Comparison of ENCODE assay signal across 10 cellular contexts in genomic region chr5:38466444-38467189, GRCh38.
DNase-seq lines count a peak whose midpoint lies in the region; ATAC-seq and TF ChIP-seq lines count a peak whose summit lies in the region.
"Had no signal": no experiment of that assay in that cellular context is flagged by ENCODE, and none has a peak within 500 bp of the region (broad histone marks: within the 10 kb centered on the region; RNA-seq: fewer than 3 reads in every experiment).

No MANE protein-coding gene starts in this region.

- ATAC-seq in mucosa of descending colon, result peak; percentile 20
- ATAC-seq in activated naive CD8-positive, alpha-beta T cell treated with anti-CD3 and anti-CD28 coated beads, Interleukin-2, amount 50 U/mL, for 24 hours, result no peak

- WGBS in esophagus, 2 donors, result 55 to 58% methylated on average over 23 of the region's 23 CpGs
- 58 to 85% methylated on average over 8 to 18 of the region's 23 CpGs for WGBS in thyroid gland, 2 donors

- peaks cover 50% of the 10 kb centered on the region for H3K27me3 Mint-ChIP-seq in activated naive CD8-positive, alpha-beta T cell treated with anti-CD3 and anti-CD28 coated beads, Interleukin-2, amount 50 U/mL, for 24 hours

- DNase-seq in Peyer's patch (peak in 2 of 3 donors; percentile 23 to 62), mucosa of descending colon (peak; percentile 46 to 72 (median 52)), thyroid gland (peak; percentile 34 to 55), KBM-7 (no peak), A673 (ENCODE audit: low spot score) (no peak)
- DNase-seq in activated naive CD8-positive, alpha-beta T cell treated with anti-CD3 and anti-CD28 coated beads, Interleukin-2, amount 50 U/mL, for 24 hours, result no peak
- no peak for DNase-seq in activated CD4-positive, alpha-beta T cell treated with anti-CD3 and anti-CD28 coated beads, Interleukin-2, amount 50 U/mL, for 48 hours
- DNase-seq: GDM1 had no signal

- CTCF ChIA-PET in A673 (lab: Charles Lee), result interaction anchor here (1.5 kb wide), 1 partner anchor 343 kb away, joined by 3 read pairs; no protein-coding TSS in a partner anchor

- no peaks in the 10 kb centered on the region for H3K36me3 Mint-ChIP-seq in activated naive CD8-positive, alpha-beta T cell treated with anti-CD3 and anti-CD28 coated beads, Interleukin-2, amount 50 U/mL, for 24 hours (ENCODE audit: low read depth)

- H3K4me1 Mint-ChIP-seq in activated naive CD8-positive, alpha-beta T cell treated with anti-CD3 and anti-CD28 coated beads, Interleukin-2, amount 50 U/mL, for 24 hours, result no peaks in the 10 kb centered on the region

- POLR2A ChIA-PET in A673 (lab: Charles Lee; ENCODE audit: low non-redundant PET), result no interaction called here

- H3K27me3 ChIP-seq in Peyer's patch (no peaks in the 10 kb centered on the region), esophagus (ENCODE audit: control insufficient read depth in 1 of 2, insufficient read depth in 2 of 2, low read length in 2 of 2) (no peaks in the 10 kb centered on the region), thyroid gland (no peaks in the 10 kb centered on the region), A673 (replicated peaks; ENCODE audit: insufficient read depth, low read depth, low read length, poor library complexity) (no peaks in the 10 kb centered on the region)

- H3K4me3 Mint-ChIP-seq in activated naive CD8-positive, alpha-beta T cell treated with anti-CD3 and anti-CD28 coated beads, Interleukin-2, amount 50 U/mL, for 24 hours, result no peak overlapping the region

- H3K36me3 ChIP-seq in Peyer's patch (no peaks in the 10 kb centered on the region), esophagus (ENCODE audit: control insufficient read depth in 2 of 2, insufficient read depth in 2 of 2, low read length in 1 of 2) (no peaks in the 10 kb centered on the region), mucosa of descending colon (ENCODE audit: low read depth) (no peaks in the 10 kb centered on the region), thyroid gland (no peaks in the 10 kb centered on the region), A673 (ENCODE audit: insufficient read depth, low read length, poor library complexity, severe bottlenecking) (peaks cover 11% of the 10 kb centered on the region)

- H3K27ac Mint-ChIP-seq in activated naive CD8-positive, alpha-beta T cell treated with anti-CD3 and anti-CD28 coated beads, Interleukin-2, amount 50 U/mL, for 24 hours, result no peak overlapping the region
- H3K27ac Mint-ChIP-seq: activated T-helper 2 cell treated with anti-CD3 and anti-CD28 coated beads, Interferon-gamma antibody, Interleukin-2, Interleukin-4, amounts not matched to agents 10 μg/mL and 5 μg/mL and 100 μg/mL, durations not matched to agents 14 hours and 24 hours and 36 hours had no signal

- TF ChIP-seq CTCF in Peyer's patch (IDR thresholded peaks at IDR 0.05) (no peak), mucosa of descending colon (IDR thresholded peaks at IDR 0.05) (no peak), thyroid gland (IDR thresholded peaks at IDR 0.05) (no peak), A673 (conservative IDR thresholded peaks at IDR 0.05; ENCODE audit: low read depth, low read length) (no peak)

- H3K4me1 ChIP-seq in Peyer's patch, result peaks cover 0 to 28% (median 0%) of the 10 kb centered on the region in 4 donors
- H3K4me1 ChIP-seq in esophagus (ENCODE audit: control insufficient read depth in 2 of 2, insufficient read depth in 2 of 2, low read length in 1 of 2), result peaks cover 3 to 16% of the 10 kb centered on the region in 2 donors
- peaks cover 12% of the 10 kb centered on the region for H3K4me1 ChIP-seq in mucosa of descending colon (ENCODE audit: low read depth)
- H3K4me1 ChIP-seq in thyroid gland, result peaks cover 31 to 66% of the 10 kb centered on the region in 2 donors
- no peaks in the 10 kb centered on the region for H3K4me1 ChIP-seq in A673 (ENCODE audit: insufficient read depth, low read length, poor library complexity, severe bottlenecking)

- intact Hi-C loops in mucosa of descending colon (cut with DNase I, micrococcal nuclease) (no loop called here), thyroid gland (cut with DNase I) (no loop called here), A673 (cut with micrococcal nuclease; ENCODE audit: unreplicated experiment) (no loop called here)

- H3K9me3 Mint-ChIP-seq in activated naive CD8-positive, alpha-beta T cell treated with anti-CD3 and anti-CD28 coated beads, Interleukin-2, amount 50 U/mL, for 24 hours, result no peaks in the 10 kb centered on the region
- H3K9me3 Mint-ChIP-seq: activated T-helper 2 cell treated with anti-CD3 and anti-CD28 coated beads, Interferon-gamma antibody, Interleukin-2, Interleukin-4, amounts not matched to agents 10 μg/mL and 5 μg/mL and 100 μg/mL, durations not matched to agents 14 hours and 24 hours and 36 hours had no signal

- in situ Hi-C loops in KBM-7 (cut with MboI; ENCODE audit: low pct_unique_long_range_greater_than_20kb, low sequenced_read_pairs), result no loop called here

- H3K4me3 ChIP-seq in Peyer's patch (no peak overlapping the region), esophagus (ENCODE audit: low read depth in 1 of 2, low read length in 2 of 2) (no peak overlapping the region), mucosa of descending colon (no peak overlapping the region), thyroid gland (replicated peaks in 1 of 3) (no peak overlapping the region), A673 (ENCODE audit: low read depth, low read length, poor library complexity, severe bottlenecking) (no peak overlapping the region)

- peak overlapping the region; percentile 57 to 72 (median 70) for H3K27ac ChIP-seq in Peyer's patch
- peak overlapping the region; percentile 57 to 72 for H3K27ac ChIP-seq in esophagus (ENCODE audit: low read depth in 2 of 2, low read length in 1 of 2)
- H3K27ac ChIP-seq in thyroid gland, result peak overlapping the region; percentile 54 to 76 (median 74)
- no peak overlapping the region for H3K27ac ChIP-seq in A673 (ENCODE audit: low read depth, low read length, poor library complexity, severe bottlenecking)

- TF ChIP-seq POLR2A in Peyer's patch (IDR thresholded peaks at IDR 0.05) (no peak), thyroid gland (IDR thresholded peaks at IDR 0.05) (no peak)

- no TSS peak for BruUV-seq in A673 (replicated peaks; lab: Mats Ljungman, UMichigan)

- no peaks in the 10 kb centered on the region for H3K9me3 ChIP-seq in Peyer's patch
- no peaks in the 10 kb centered on the region for H3K9me3 ChIP-seq in esophagus (ENCODE audit: control insufficient read depth in 2 of 2, insufficient read depth in 1 of 2, low read depth in 1 of 2, low read length in 1 of 2)
- H3K9me3 ChIP-seq in mucosa of descending colon, result no peaks in the 10 kb centered on the region
- H3K9me3 ChIP-seq in thyroid gland, result no peaks in the 10 kb centered on the region
- no peaks in the 10 kb centered on the region for H3K9me3 ChIP-seq in A673 (ENCODE audit: low read depth, low read length, poor library complexity, severe bottlenecking)

Comparison
In these comparisons a context has a peak if more than half of its experiments do, and no peak if none do; other contexts are left out.
1. DNase-seq: peak in Peyer's patch (2 of 3), mucosa of descending colon (3 of 3) and thyroid gland (2 of 2); none in activated naive CD8-positive, alpha-beta T cell treated with anti-CD3 and anti-CD28 coated beads, Interleukin-2, amount 50 U/mL, for 24 hours (single experiment), KBM-7 (single experiment), activated CD4-positive, alpha-beta T cell treated with anti-CD3 and anti-CD28 coated beads, Interleukin-2, amount 50 U/mL, for 48 hours (0 of 2) and A673 (single experiment).